ENCODE assay signal across 18 cellular contexts in genomic region chr2:174916270-174916930, GRCh38.
A peak's percentile ranks its signal among the peaks of the same experiment; 100 is the strongest.
DNase-seq lines count a peak whose midpoint lies in the region; ATAC-seq and TF ChIP-seq lines count a peak whose summit lies in the region.
"Had no signal": no experiment of that assay in that cellular context is flagged by ENCODE, and none has a peak within 500 bp of the region (broad histone marks: within the 10 kb centered on the region; RNA-seq: fewer than 3 reads in every experiment).

No MANE protein-coding gene starts in this region.

- no peaks in the 10 kb centered on the region for H3K79me2 ChIP-seq in GM23338 (replicated peaks; ENCODE audit: insufficient read depth)

- no peaks in the 10 kb centered on the region for H4K20me1 ChIP-seq in GM23338 (replicated peaks; ENCODE audit: insufficient read depth)
- H4K20me1 ChIP-seq: BLaER1 treated with 17β-estradiol and CSF1 and Interleukin-3, amounts not matched to agents 10 nM and 100 nM had no signal

- H3K9ac ChIP-seq in liver (ENCODE audit: low read depth in 1 of 2, low read length in 2 of 2): no peak overlapping the region
- H3K9ac ChIP-seq: BLaER1 treated with 17β-estradiol and CSF1 and Interleukin-3, amounts not matched to agents 10 nM and 100 nM had no signal

- no peaks in the 10 kb centered on the region for H3F3A ChIP-seq in GM23338 (replicated peaks; ENCODE audit: low read depth)

- peaks cover 3% of the 10 kb centered on the region for H3K27me3 Mint-ChIP-seq in GM23338 (ENCODE audit: insufficient read depth, low read depth, poor library complexity)

- no peak overlapping the region for H3K4me3 Mint-ChIP-seq in GM23338
- H3K4me3 Mint-ChIP-seq: CD4-positive, CD25-positive, alpha-beta regulatory T cell; HFFc6 had no signal

- H3K36me3 ChIP-seq in GM23338 (ENCODE audit: insufficient read depth): peaks cover 3% of the 10 kb centered on the region; the same call in 1 of the 2 replicates
- no peaks in the 10 kb centered on the region for H3K36me3 ChIP-seq in liver (ENCODE audit: control insufficient read depth in 4 of 4, insufficient read depth in 3 of 4, low read depth in 1 of 4, low read length in 3 of 4)
- no peaks in the 10 kb centered on the region for H3K36me3 ChIP-seq in MG63
- H3K36me3 ChIP-seq: BLaER1 treated with 17β-estradiol and CSF1 and Interleukin-3, amounts not matched to agents 10 nM and 100 nM; HAP-1 had no signal

- peaks cover 42% of the 10 kb centered on the region for H3K36me3 Mint-ChIP-seq in GM23338 (ENCODE audit: low read depth)
- H3K36me3 Mint-ChIP-seq: CD4-positive, CD25-positive, alpha-beta regulatory T cell had no signal

- H3K27ac Mint-ChIP-seq in GM23338: no peak overlapping the region
- H3K27ac Mint-ChIP-seq: CD4-positive, CD25-positive, alpha-beta regulatory T cell; HFFc6 had no signal

- no peak overlapping the region for H2AFZ ChIP-seq in GM23338

- TF ChIP-seq CTCF in GM23338 (conservative IDR thresholded peaks at IDR 0.05; ENCODE audit: low read depth in 2 of 2) (no peak), liver (IDR thresholded peaks at IDR 0.05; ENCODE audit: low read depth, low read length, missing input control) (no peak)

- no peak overlapping the region for H3K4me2 ChIP-seq in GM23338
- H3K4me2 ChIP-seq: BLaER1 treated with 17β-estradiol and CSF1 and Interleukin-3, amounts not matched to agents 10 nM and 100 nM had no signal

- TF ChIP-seq RAD21 in liver (IDR thresholded peaks at IDR 0.05): no peak

- H3K4me3 ChIP-seq in GM23338 (no peak overlapping the region), liver (ENCODE audit: low read depth in 1 of 3, low read length in 3 of 3) (no peak overlapping the region), MG63 (no peak overlapping the region)
- H3K4me3 ChIP-seq: BLaER1 treated with 17β-estradiol and CSF1 and Interleukin-3, amounts not matched to agents 10 nM and 100 nM; HAP-1 had no signal

- no peak for DNase-seq in GM23338 (ENCODE audit: low spot score)
- DNase-seq in HuH-7 (ENCODE audit: low spot score): peak; percentile 17
- no peak for DNase-seq in caudate nucleus (lab: John Stamatoyannopoulos, UW)
- DNase-seq in NCI-H146 (lab: John Stamatoyannopoulos, UW): no peak
- no peak for DNase-seq in MG63
- DNase-seq in NCI-H69 (lab: John Stamatoyannopoulos, UW): no peak
- no peak for DNase-seq in HK-2 (ENCODE audit: unreplicated experiment)
- DNase-seq: 8988T; AML-193; CD4-positive, CD25-positive, alpha-beta regulatory T cell; DMS53; GF-D8; GOT3; HFFc6 had no signal

- H3K27ac ChIP-seq in GM23338 (ENCODE audit: low read depth): peak overlapping the region; percentile 15; the same call in 1 of the 2 replicates
- H3K27ac ChIP-seq in caudate nucleus (ENCODE audit: low read depth, low read length): peak overlapping the region; percentile 14
- H3K27ac ChIP-seq in liver (ENCODE audit: low read depth in 1 of 2, low read length in 2 of 2): no peak overlapping the region
- H3K27ac ChIP-seq: BLaER1 treated with 17β-estradiol and CSF1 and Interleukin-3, amounts not matched to agents 10 nM and 100 nM; HL-60 had no signal

- no peaks in the 10 kb centered on the region for H3K9me2 ChIP-seq in GM23338 (ENCODE audit: insufficient read depth)

- H3K4me1 Mint-ChIP-seq in GM23338: peaks cover 24% of the 10 kb centered on the region
- H3K4me1 Mint-ChIP-seq: CD4-positive, CD25-positive, alpha-beta regulatory T cell had no signal

- no peaks in the 10 kb centered on the region for H3K9me3 ChIP-seq in liver (ENCODE audit: control insufficient read depth in 4 of 4, low read length in 3 of 4)
- H3K9me3 ChIP-seq in MG63: no peaks in the 10 kb centered on the region
- H3K9me3 ChIP-seq: HAP-1 had no signal

- ATAC-seq in GM23338: no peak

- WGBS in liver: 86% methylated on average over 4 of the region's 4 CpGs

- H3K27me3 ChIP-seq in GM23338 (ENCODE audit: insufficient read depth) (no peaks in the 10 kb centered on the region), liver (ENCODE audit: control insufficient read depth in 4 of 4, insufficient read depth in 4 of 4, low read length in 3 of 4) (no peaks in the 10 kb centered on the region), MG63 (no peaks in the 10 kb centered on the region)
- H3K27me3 ChIP-seq: BLaER1 treated with 17β-estradiol and CSF1 and Interleukin-3, amounts not matched to agents 10 nM and 100 nM had no signal

- H3K9me3 Mint-ChIP-seq in GM23338: peaks cover 2% of the 10 kb centered on the region
- H3K9me3 Mint-ChIP-seq: CD4-positive, CD25-positive, alpha-beta regulatory T cell; HFFc6 had no signal

- H3K4me1 ChIP-seq in GM23338 (ENCODE audit: insufficient read depth) (peaks cover 15% of the 10 kb centered on the region), liver (ENCODE audit: control insufficient read depth in 4 of 4, insufficient read depth in 4 of 4, low read length in 3 of 4) (peaks cover 0 to 1% (median 0%) of the 10 kb centered on the region in 4 donors)
- H3K4me1 ChIP-seq: BLaER1 treated with 17β-estradiol and CSF1 and Interleukin-3, amounts not matched to agents 10 nM and 100 nM had no signal

TF ChIP-seq in GM23338, 12 proteins besides CTCF, POLR2A, EP300 and RAD21 (continues in another document):
- TF ChIP-seq POLR2AphosphoS5 (IDR thresholded peaks at IDR 0.05; ENCODE audit: low read depth): no peak

TF ChIP-seq in liver, 16 proteins besides CTCF, POLR2A, EP300 and RAD21:
- TF ChIP-seq GABPA (IDR thresholded peaks at IDR 0.05 in 1 of 2, conservative IDR thresholded peaks at IDR 0.05 in 1 of 2) (no peak), HNF4A (conservative IDR thresholded peaks at IDR 0.05) (peak; percentile 39 to 53)

Comparison
In these comparisons a context has a peak if more than half of its experiments do, and no peak if none do; other contexts are left out.
1. H3K27ac ChIP-seq: peak in GM23338 (single experiment) and caudate nucleus (single experiment); none in liver (0 of 2).